In genomic region chr2:75042823-75043222, GRCh38 we compare ENCODE assay signal across 26 cellular contexts.
"Had no signal": no experiment of that assay in that cellular context is flagged by ENCODE, and none has a peak within 500 bp of the region (broad histone marks: within the 10 kb centered on the region; RNA-seq: fewer than 3 reads in every experiment).

No MANE protein-coding gene starts in this region.

- ATAC-seq: effector memory CD8-positive, alpha-beta T cell; esophagus mucosa; gastrocnemius medialis; left colon; left lobe of liver; left ventricle myocardium superior; lower lobe of right lung; mucosa of descending colon had no signal

- H3K27ac ChIP-seq: colonic mucosa, epithelial cell of prostate, hepatocyte, lower lobe of right lung had no signal

- H3K9me3 ChIP-seq: colonic mucosa, esophagus squamous epithelium, gastrocnemius medialis, lower lobe of right lung, mucosa of descending colon had no signal

- H3K36me3 ChIP-seq: colonic mucosa, esophagus squamous epithelium, gastrocnemius medialis, lower lobe of right lung had no signal

- DNase-seq: colonic mucosa; cortex of kidney; effector CD8-positive, alpha-beta T cell; effector memory CD8-positive, alpha-beta T cell; endodermal cell; erythroblast; esophagus squamous epithelium; foreskin fibroblast; foreskin melanocyte; gastrocnemius medialis; glutamatergic neuron; head of caudate nucleus; hypothalamus; immature natural killer cell; islet precursor cell; kidney; kidney glomerular epithelial cell; left colon; left ventricle myocardium superior; lower lobe of right lung; mesenchymal stem cell; mucosa of descending colon had no signal

- H3K27me3 ChIP-seq: colonic mucosa, esophagus squamous epithelium, gastrocnemius medialis, hepatocyte had no signal

- H3K4me1 ChIP-seq: colonic mucosa had no signal

- H3K4me3 ChIP-seq: colonic mucosa, esophagus squamous epithelium, gastrocnemius medialis, hepatocyte, lower lobe of right lung, mucosa of descending colon had no signal
